1 cellular context compared by ENCODE assay signal in genomic region chr5:9112520-9113291, GRCh38.
A peak's percentile ranks its signal among the peaks of the same experiment; 100 is the strongest.
TF ChIP-seq lines count a peak whose summit lies in the region.

No MANE protein-coding gene starts in this region.

TF ChIP-seq in H1, 55 proteins besides CTCF, POLR2A, EP300 and RAD21:
- peak; percentile 65; the same call in 1 of the 2 replicates for TF ChIP-seq CEBPB (IDR thresholded peaks at IDR 0.05; ENCODE audit: low read depth, low read length)
- no peak for TF ChIP-seq CHD2 (IDR thresholded peaks at IDR 0.05; ENCODE audit: low read length)
